Comparison of ENCODE assay signal across 21 cellular contexts in genomic region chr4:140615451-140615850, GRCh38. TPM values are rescaled to one million over a fixed set of nuclear protein-coding genes. Genes with fewer than 3 reads are reported as not detected.
DNase-seq lines count a peak whose midpoint lies in the region; ATAC-seq, FAIRE-seq and TF ChIP-seq lines count a peak whose summit lies in the region.
"Had no signal": no experiment of that assay in that cellular context is flagged by ENCODE, and none has a peak within 500 bp of the region (broad histone marks: within the 10 kb centered on the region; RNA-seq: fewer than 3 reads in every experiment).

No MANE protein-coding gene starts in this region.

- ATAC-seq in HepG2 (peak; percentile 76), HG02610 (IDR thresholded peaks at IDR 0.05; ENCODE audit: unreplicated experiment) (no peak)
- ATAC-seq: GM12878 had no signal

- TF ChIP-seq CTCF in SU-DHL-6 (IDR thresholded peaks at IDR 0.05; ENCODE audit: insufficient read depth, low read length, poor library complexity, severe bottlenecking): no peak
- no peak for TF ChIP-seq CTCF in HepG2 (CRISPR knock-in tag; IDR thresholded peaks at IDR 0.05)

- 0% methylated on average over 1 of the region's 1 CpG for WGBS in HepG2 (ENCODE audit: low lambda C conversion rate)
- 92% methylated on average over 1 of the region's 1 CpG for WGBS in mesenchymal stem cell

- H3K79me1 ChIP-seq in mesenchymal stem cell (replicated peaks; ENCODE audit: low read length, poor library complexity, severe bottlenecking): no peaks in the 10 kb centered on the region

- H3K4me2 ChIP-seq in SU-DHL-6 (ENCODE audit: low read depth, low read length, poor library complexity, severe bottlenecking) (no peak overlapping the region), HepG2 (ENCODE audit: low read depth, low read length) (peak overlapping the region; percentile 39), mesenchymal stem cell (ENCODE audit: low read length, poor library complexity, severe bottlenecking) (no peak overlapping the region)
- H3K4me2 ChIP-seq: BLaER1 had no signal

- H2AFZ ChIP-seq in SU-DHL-6 (ENCODE audit: low read depth, low read length, severe bottlenecking) (peak overlapping the region; percentile 31), HepG2 (ENCODE audit: low read length) (peak overlapping the region; percentile 35), mesenchymal stem cell (ENCODE audit: low read depth, low read length) (no peak overlapping the region)

- no peak overlapping the region for H2BK120ac ChIP-seq in mesenchymal stem cell (ENCODE audit: low read depth, low read length)

- no peaks in the 10 kb centered on the region for H4K20me1 ChIP-seq in SU-DHL-6 (ENCODE audit: low read depth, low read length)
- H4K20me1 ChIP-seq in HepG2 (ENCODE audit: insufficient read depth, low read length): no peaks in the 10 kb centered on the region
- H4K20me1 ChIP-seq: BLaER1 had no signal

- H3K14ac ChIP-seq in mesenchymal stem cell (ENCODE audit: low read length in 2 of 2): no peak overlapping the region

- peaks cover 22% of the 10 kb centered on the region for H3K4me1 ChIP-seq in HepG2 (ENCODE audit: insufficient read depth, low read length)
- peaks cover 1% of the 10 kb centered on the region for H3K4me1 ChIP-seq in mesenchymal stem cell (ENCODE audit: control insufficient read depth, insufficient read depth, low read depth, low read length)

- H3K23ac ChIP-seq in mesenchymal stem cell (ENCODE audit: low read length in 2 of 2): no peak overlapping the region

- in situ Hi-C loops in HepG2 (cut with HindIII; ENCODE audit: extremely low pct_ligation_motif_present, low pct_unique_long_range_greater_than_20kb): loop anchor here (10.0 kb wide), 1 partner anchor 261 kb away; no protein-coding TSS in a partner anchor

- TF ChIP-seq EP300 in HepG2 (IDR thresholded peaks at IDR 0.05; ENCODE audit: low read depth in 2 of 2, low read length in 2 of 2) (peak in 1 of 2 experiments; percentile 83; a peak in 1 of 4 replicates), HepG2 (CRISPR knock-in tag; IDR thresholded peaks at IDR 0.05; ENCODE audit: borderline replicate concordance) (no peak; the same call in 1 of the 2 replicates)

- H3K9me2 ChIP-seq in SU-DHL-6 (replicated peaks; ENCODE audit: insufficient read depth, low read length): no peaks in the 10 kb centered on the region

- FAIRE-seq in HepG2 (lab: Jason Lieb, UNC): peak; percentile 68
- no peak for FAIRE-seq in HTR-8/SVneo (lab: Jason Lieb, UNC)
- FAIRE-seq: GM12878 had no signal

- no peak overlapping the region for H2BK12ac ChIP-seq in mesenchymal stem cell (ENCODE audit: low read length in 2 of 2)

- no peak overlapping the region for H2BK15ac ChIP-seq in mesenchymal stem cell (ENCODE audit: low read depth, poor library complexity, severe bottlenecking)

- no peak overlapping the region for H2BK5ac ChIP-seq in mesenchymal stem cell (ENCODE audit: low read depth, low read length, poor library complexity, severe bottlenecking)

- POLR2A ChIA-PET in HepG2 (lab: Yijun Ruan, JAX): no interaction called here

- H3K9ac ChIP-seq in SU-DHL-6 (ENCODE audit: low read length) (no peak overlapping the region), HepG2 (ENCODE audit: insufficient read depth, low read depth, low read length) (peak overlapping the region; percentile 4; the same call in 1 of the 2 replicates), mesenchymal stem cell (ENCODE audit: low read length) (no peak overlapping the region)
- H3K9ac ChIP-seq: BLaER1 had no signal

- no peaks in the 10 kb centered on the region for H3K36me3 ChIP-seq in SU-DHL-6 (ENCODE audit: low read length)
- H3K36me3 ChIP-seq in HepG2 (replicated peaks in 1 of 2; ENCODE audit: control insufficient read depth in 1 of 2, insufficient read depth in 2 of 2, low read length in 2 of 2): no peaks in the 10 kb centered on the region
- H3K36me3 ChIP-seq in mesenchymal stem cell (ENCODE audit: control insufficient read depth in 1 of 2, insufficient read depth in 2 of 2, low read depth in 1 of 2, low read length in 2 of 2): no peaks in the 10 kb centered on the region
- H3K36me3 ChIP-seq: BLaER1, HAP-1 had no signal

- no peak overlapping the region for H3K4ac ChIP-seq in mesenchymal stem cell (ENCODE audit: low read depth in 1 of 2, low read length in 2 of 2)

- H4K91ac ChIP-seq in mesenchymal stem cell (ENCODE audit: low read length): no peak overlapping the region

- no peaks in the 10 kb centered on the region for H3K27me3 ChIP-seq in SU-DHL-6 (ENCODE audit: low read length)
- no peaks in the 10 kb centered on the region for H3K27me3 ChIP-seq in HepG2 (ENCODE audit: control insufficient read depth in 1 of 2, insufficient read depth in 2 of 2, low read length in 2 of 2)
- H3K27me3 ChIP-seq in mesenchymal stem cell (ENCODE audit: control insufficient read depth in 1 of 2, insufficient read depth in 1 of 2, low read length in 2 of 2): no peaks in the 10 kb centered on the region
- H3K27me3 ChIP-seq: BLaER1 had no signal

- H3F3A ChIP-seq in SU-DHL-6 (ENCODE audit: insufficient read depth): peaks cover 1% of the 10 kb centered on the region

- TF ChIP-seq RAD21 in HepG2 (CRISPR knock-in tag; IDR thresholded peaks at IDR 0.05): no peak

- no peak for TF ChIP-seq POLR2A in HepG2 (IDR thresholded peaks at IDR 0.05; ENCODE audit: insufficient read depth in 1 of 2, low read depth in 2 of 2, low read length in 2 of 2)

- H3K4me3 ChIP-seq in SU-DHL-6 (ENCODE audit: insufficient read depth, low read length, poor library complexity, severe bottlenecking): no peak overlapping the region
- no peak overlapping the region; a peak in 1 of 6 replicates for H3K4me3 ChIP-seq in HepG2 (replicated peaks in 1 of 3; ENCODE audit: insufficient read depth in 1 of 3, low read depth in 2 of 3, low read length in 3 of 3)
- no peak overlapping the region for H3K4me3 ChIP-seq in mesenchymal stem cell (ENCODE audit: insufficient read depth in 1 of 2, low read depth in 1 of 2, low read length in 2 of 2)
- H3K4me3 ChIP-seq: BLaER1, GM12878, HAP-1 had no signal

- H3K79me2 ChIP-seq in SU-DHL-6 (ENCODE audit: insufficient read depth, low read length): no peaks in the 10 kb centered on the region
- H3K79me2 ChIP-seq in HepG2 (ENCODE audit: insufficient read depth, low read length): no peaks in the 10 kb centered on the region

- H2AK5ac ChIP-seq in mesenchymal stem cell (ENCODE audit: low read length, severe bottlenecking): no peak overlapping the region

- no peaks in the 10 kb centered on the region for H3K9me3 ChIP-seq in SU-DHL-6 (ENCODE audit: insufficient read depth, low read length)
- H3K9me3 ChIP-seq in HepG2 (ENCODE audit: low read length): no peaks in the 10 kb centered on the region
- no peaks in the 10 kb centered on the region for H3K9me3 ChIP-seq in mesenchymal stem cell (ENCODE audit: control insufficient read depth, low read length)
- H3K9me3 ChIP-seq: BLaER1, HAP-1 had no signal

- no TSS peak for BruUV-seq in HepG2 (replicated peaks; lab: Mats Ljungman, UMichigan)

- no peak overlapping the region for H4K8ac ChIP-seq in mesenchymal stem cell (ENCODE audit: low read length)

- CTCF ChIA-PET in HepG2 (lab: Yijun Ruan, JAX; ENCODE audit: low intra/inter-chr PET ratio, low total read pairs): no interaction called here

- intact Hi-C loops in HepG2 (cut with micrococcal nuclease; ENCODE audit: unreplicated experiment): no loop called here

- no peak overlapping the region for H3K27ac ChIP-seq in SU-DHL-6 (ENCODE audit: low read depth, low read length)
- peak overlapping the region; percentile 62 for H3K27ac ChIP-seq in HepG2 (ENCODE audit: extremely low read length, insufficient read depth, low read length)
- H3K27ac ChIP-seq in mesenchymal stem cell (ENCODE audit: low read length, poor library complexity, severe bottlenecking): no peak overlapping the region
- H3K27ac ChIP-seq: BLaER1 had no signal

- H3K18ac ChIP-seq in mesenchymal stem cell (ENCODE audit: low read depth in 1 of 2, low read length in 2 of 2): no peak overlapping the region

- DNase-seq in HuH-7 (ENCODE audit: low spot score): peak; percentile 27
- peak; percentile 70 for DNase-seq in HepG2 (ENCODE audit: low spot score)
- no peak for DNase-seq in activated effector memory CD4-positive, alpha-beta T cell treated with Interleukin-2 at 50 U/mL for 16 hours
- no peak for DNase-seq in mesenchymal stem cell
- DNase-seq in HTR-8/SVneo (ENCODE audit: insufficient read length, low spot score): no peak
- DNase-seq: 8988T; CD4-positive, alpha-beta memory T cell; DMS79 treated with DMSO at 0.1 percent for 48 hours; EL had no signal

TF ChIP-seq in HepG2, 621 proteins besides CTCF, POLR2A, EP300 and RAD21 (continues in another document):
- peak; percentile 76 for TF ChIP-seq TCF7 (IDR thresholded peaks at IDR 0.05; ENCODE audit: low read depth)
- TF ChIP-seq FOXK1 (CRISPR knock-in tag; IDR thresholded peaks at IDR 0.05; ENCODE audit: borderline replicate concordance, low read depth): no peak

RNA-seq across cellular contexts. Expression of gene UCP1, which starts 46.7 kb away (rescaled TPM):
- total RNA-seq in HepG2 (2016; rRNA removed; fragmentation: Illumina TruSeq; extraction: Trizol): 0.11 TPM in 1 of 2 replicates, not detected in the other
- not detected in 2 replicates for total RNA-seq in HepG2 (2016; cell fraction: cytosol; rRNA removed; fragmentation: Illumina TruSeq; extraction: Trizol; ENCODE audit: low read depth)
- total RNA-seq in HepG2 (2016; cell fraction: insoluble cytoplasmic fraction; rRNA removed; fragmentation: Illumina TruSeq; extraction: Trizol): 0.09 and 0.21 TPM in 2 replicates
- not detected in 2 replicates for total RNA-seq in HepG2 (2016; cell fraction: membrane; rRNA removed; fragmentation: Illumina TruSeq; extraction: Trizol)
- not detected in 2 replicates for total RNA-seq in HepG2 (2016; cell fraction: nucleus; rRNA removed; fragmentation: Illumina TruSeq; extraction: Trizol)
- 0.04 and 0.11 TPM in 2 replicates for polyA plus RNA-seq in HepG2 (2011; rRNA removed)
- 0.03 TPM in 1 of 2 replicates, not detected in the other for polyA plus RNA-seq in HepG2 (2011; cell fraction: cytosol; rRNA removed)
- 0.09 TPM in 1 of 2 replicates, not detected in the other for polyA plus RNA-seq in HepG2 (2011; cell fraction: nucleus; rRNA removed)
- polyA plus RNA-seq in HepG2 (2012): 0.21 TPM in 1 of 2 replicates, not detected in the other
- polyA plus RNA-seq in HepG2 (2016; cell fraction: cytosol; fragmentation: Illumina TruSeq; extraction: Trizol; ENCODE audit: low read depth): not detected in 2 replicates
- not detected in 2 replicates for polyA plus RNA-seq in HepG2 (2016; cell fraction: insoluble cytoplasmic fraction; fragmentation: Illumina TruSeq; extraction: Trizol; ENCODE audit: low read depth)
- not detected in 2 replicates for polyA plus RNA-seq in HepG2 (2016; cell fraction: membrane; fragmentation: Illumina TruSeq; extraction: Trizol; ENCODE audit: low read depth)
- polyA plus RNA-seq in HepG2 (2016; cell fraction: nucleus; fragmentation: Illumina TruSeq; extraction: Trizol; ENCODE audit: insufficient read depth, low read depth): not detected in 2 replicates
- polyA minus RNA-seq in HepG2 (2011; rRNA and poly(A)+ RNA removed; ENCODE audit: low replicate concordance): not detected in 2 replicates
- not detected in 2 replicates for polyA minus RNA-seq in HepG2 (2011; cell fraction: cytosol; rRNA and poly(A)+ RNA removed)
- 0.52 TPM in 1 of 2 replicates, not detected in the other for polyA minus RNA-seq in HepG2 (2011; cell fraction: nucleus; rRNA and poly(A)+ RNA removed)
- polyA plus RNA-seq in mesenchymal stem cell (2013, experiment 1 of 2): not detected
- not detected for polyA plus RNA-seq in mesenchymal stem cell (2013, experiment 2 of 2)
- total RNA-seq: A673; CD4-positive, alpha-beta memory T cell; G401; GM12878; H4; HT-29 had no signal
- polyA plus RNA-seq: AG04450; CD14-positive monocyte; CD4-positive, alpha-beta memory T cell; GM12878; IgD-negative memory B cell had no signal

Comparison
In these comparisons a context has a peak if more than half of its experiments do, and no peak if none do; other contexts are left out.
1. DNase-seq: peak in HuH-7 (single experiment) and HepG2 (single experiment); none in activated effector memory CD4-positive, alpha-beta T cell treated with Interleukin-2 at 50 U/mL for 16 hours (single experiment), mesenchymal stem cell (single experiment) and HTR-8/SVneo (single experiment).